Comparison of ENCODE assay signal across 10 cellular contexts in the genomic region with DNA sequence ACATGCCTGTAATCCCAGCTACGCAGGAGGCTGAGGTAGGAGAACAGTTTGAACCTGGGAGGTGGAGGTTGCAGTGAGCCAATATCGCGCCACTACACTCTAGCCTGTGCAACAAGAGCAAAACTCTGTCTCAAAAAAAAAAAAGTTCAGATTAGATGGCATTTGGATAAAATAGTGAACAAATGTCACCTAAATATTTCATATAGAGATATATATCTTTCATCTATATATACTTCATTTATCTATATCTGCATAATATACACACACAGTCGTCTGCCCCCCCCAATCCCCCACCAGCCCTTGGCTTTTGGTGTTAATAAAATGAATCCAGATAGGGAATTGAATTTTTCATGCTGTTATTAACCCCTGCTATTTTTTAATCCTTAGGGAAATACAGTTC. TPM values are rescaled to one million over a fixed set of nuclear protein-coding genes. Genes with fewer than 3 reads are reported as not detected.
DNase-seq lines count a peak whose midpoint lies in the region; ATAC-seq and TF ChIP-seq lines count a peak whose summit lies in the region.
"Had no signal": no experiment of that assay in that cellular context is flagged by ENCODE, and none has a peak within 500 bp of the region (broad histone marks: within the 10 kb centered on the region; RNA-seq: fewer than 3 reads in every experiment).

No MANE protein-coding gene starts in this region.

- H3K4me1 ChIP-seq in ES-I3 (ENCODE audit: insufficient read depth, low read length) (no peaks in the 10 kb centered on the region), fibroblast of lung (ENCODE audit: control insufficient read depth, extremely low read depth, insufficient read depth, low read length) (no peaks in the 10 kb centered on the region), sigmoid colon (peaks cover 0 to 53% (median 31%) of the 10 kb centered on the region in 4 donors)

- no peak overlapping the region for H3K27ac ChIP-seq in SK-N-MC
- no peak overlapping the region for H3K27ac ChIP-seq in fibroblast of lung (ENCODE audit: insufficient read depth, low read length)
- peak overlapping the region; percentile 66 to 100 (median 98) for H3K27ac ChIP-seq in sigmoid colon

- peaks cover 77% of the 10 kb centered on the region for H3K79me2 ChIP-seq in fibroblast of lung (ENCODE audit: control insufficient read depth, insufficient read depth, low read length)

- H3K9ac ChIP-seq in ES-I3 (ENCODE audit: low read depth, low read length) (0 out of 2 replicates have a peak overlapping the region, but pooled peaks have one; percentile 89), SK-N-MC (ENCODE audit: insufficient read length) (peak overlapping the region; percentile 94), fibroblast of lung (ENCODE audit: insufficient read depth, low read length) (no peak overlapping the region)

- TF ChIP-seq POLR2A in sigmoid colon (IDR thresholded peaks at IDR 0.05) = no peak

- H3K27me3 ChIP-seq in fibroblast of lung (ENCODE audit: control insufficient read depth, insufficient read depth, low read length) (no peaks in the 10 kb centered on the region), sigmoid colon (no peaks in the 10 kb centered on the region), H7 (ENCODE audit: control insufficient read depth, insufficient read depth, low read length) (no peaks in the 10 kb centered on the region)

- DNase-seq in SK-N-MC (ENCODE audit: low read depth, low spot score) (no peak), fibroblast of lung (ENCODE audit: low read depth in 2 of 2) (no peak), sigmoid colon (no peak), superior temporal gyrus (ENCODE audit: extremely low spot score) (no peak), SIG-M5 (lab: John Stamatoyannopoulos, UW) (no peak), H7 (no peak)
- DNase-seq: activated CD4-positive, alpha-beta T cell treated with anti-CD3 and anti-CD28 coated beads, Interleukin-2, amount 50 U/mL, for 1 hour; midbrain had no signal

- TF ChIP-seq CTCF in fibroblast of lung (conservative IDR thresholded peaks at IDR 0.05 in 1 of 2, IDR thresholded peaks at IDR 0.05 in 1 of 2; ENCODE audit: low read depth in 1 of 2, low read length in 2 of 2) (no peak), sigmoid colon (IDR thresholded peaks at IDR 0.05) (no peak)

- peaks cover 16% of the 10 kb centered on the region for H4K20me1 ChIP-seq in fibroblast of lung (ENCODE audit: control insufficient read depth, extremely low read depth, insufficient read depth, low read length)

- H3K9me3 ChIP-seq in ES-I3 (ENCODE audit: control insufficient read depth, insufficient read depth, low read length) = no peaks in the 10 kb centered on the region
- H3K9me3 ChIP-seq in SK-N-MC (ENCODE audit: low read depth, low read length) = no peaks in the 10 kb centered on the region
- no peaks in the 10 kb centered on the region for H3K9me3 ChIP-seq in fibroblast of lung (ENCODE audit: control insufficient read depth, insufficient read depth, low read depth, low read length)
- H3K9me3 ChIP-seq in sigmoid colon = no peaks in the 10 kb centered on the region

- H2AFZ ChIP-seq in fibroblast of lung (ENCODE audit: low read length) = no peak overlapping the region

- 63% methylated on average over 4 of the region's 4 CpGs for WGBS in sigmoid colon, 2 donors

- peaks cover 7% of the 10 kb centered on the region for H3K36me3 ChIP-seq in ES-I3 (ENCODE audit: insufficient read depth, low read length)
- H3K36me3 ChIP-seq in SK-N-MC (ENCODE audit: insufficient read depth, low read length) = peaks cover 60% of the 10 kb centered on the region
- H3K36me3 ChIP-seq in fibroblast of lung (ENCODE audit: control insufficient read depth, insufficient read depth, low read length) = no peaks in the 10 kb centered on the region
- peaks cover 5 to 48% (median 19%) of the 10 kb centered on the region in 4 donors for H3K36me3 ChIP-seq in sigmoid colon
- peaks cover 18% of the 10 kb centered on the region for H3K36me3 ChIP-seq in H7 (replicated peaks; ENCODE audit: control insufficient read depth, insufficient read depth, low read length)

- H3K4me3 ChIP-seq in SK-N-MC = peak overlapping the region; percentile 79
- H3K4me3 ChIP-seq in fibroblast of lung (replicated peaks in 1 of 4; ENCODE audit: control extremely low read depth in 1 of 4, insufficient read depth in 1 of 4, low read depth in 3 of 4, low read length in 4 of 4) = peak overlapping the region; percentile 86 to 99 (median 97)
- H3K4me3 ChIP-seq in sigmoid colon = peak overlapping the region; percentile 69 to 97 (median 92)
- H3K4me3 ChIP-seq in H7 (ENCODE audit: insufficient read depth, low read depth, low read length) = no peak overlapping the region; the same call in 1 of the 2 replicates

- TF ChIP-seq EP300 in sigmoid colon (IDR thresholded peaks at IDR 0.05) = no peak

- no peak for ATAC-seq in HG03280 (IDR thresholded peaks at IDR 0.05; ENCODE audit: unreplicated experiment)

- H3K4me2 ChIP-seq in fibroblast of lung (ENCODE audit: extremely low read depth, insufficient read depth, low read length) = peak overlapping the region; percentile 98

- intact Hi-C loops in sigmoid colon (cut with DNase I) = no loop called here

RNA-seq across cellular contexts. Expression of gene PPP1R15B, which starts 5.0 kb away (rescaled TPM):
- 26.7 and 27.7 TPM in 2 replicates for total RNA-seq in fibroblast of lung
- polyA plus RNA-seq in fibroblast of lung = 22.4 and 26.3 TPM in 2 replicates
- 12.7 and 13.6 TPM in 2 replicates for polyA plus RNA-seq in fibroblast of lung (2012)
- polyA minus RNA-seq in fibroblast of lung (ENCODE audit: low replicate concordance) = 20.3 and 26.8 TPM in 2 replicates
- 10 to 100 TPM; 40.0 to 44.7 (median 42.9) TPM for total RNA-seq in sigmoid colon
- 10 to 100 TPM in 1 of 3 donors, 1 to 10 TPM in 2; 9.0 to 31.3 (median 9.5) TPM for polyA plus RNA-seq in sigmoid colon
- total RNA-seq in H7 (2014; rRNA removed; shearing (Covaris generic)) = 37.1 and 40.6 TPM in 2 replicates

RNA-seq across cellular contexts. Expression of gene PLEKHA6, which starts 46.9 kb away (rescaled TPM):
- 1.5 and 3.8 TPM in 2 replicates for total RNA-seq in fibroblast of lung
- 1.6 and 4.3 TPM in 2 replicates for polyA plus RNA-seq in fibroblast of lung
- polyA plus RNA-seq in fibroblast of lung (2012) = 2.8 and 6.7 TPM in 2 replicates
- 4.9 and 14.1 TPM in 2 replicates for polyA minus RNA-seq in fibroblast of lung (ENCODE audit: low replicate concordance)
- total RNA-seq in sigmoid colon = 10 to 100 TPM in 1 of 4 donors, 1 to 10 TPM in 3; 5.6 to 15.0 (median 8.5) TPM
- polyA plus RNA-seq in sigmoid colon = 10 to 100 TPM; 22.2 to 58.7 (median 40.5) TPM
- 3.0 and 5.1 TPM in 2 replicates for total RNA-seq in H7 (2014; rRNA removed; shearing (Covaris generic))

Comparison
In these comparisons a context has a peak if more than half of its experiments do, and no peak if none do; other contexts are left out.
1. H3K27ac ChIP-seq: peak in sigmoid colon (4 of 4); none in SK-N-MC (single experiment) and fibroblast of lung (single experiment).